8 cellular contexts compared by ENCODE assay signal in genomic region chr2:84459028-84459943, GRCh38. TPM values are rescaled to one million over a fixed set of nuclear protein-coding genes. Genes with fewer than 3 reads are reported as not detected.
DNase-seq lines count a peak whose midpoint lies in the region; ATAC-seq and TF ChIP-seq lines count a peak whose summit lies in the region.

SUCLG1 (minus strand) TSS chr2:84459280; CDS start chr2:84459269, 11 bp downstream.

- H3K4me3 ChIP-seq in RWPE2 (ENCODE audit: severe bottlenecking): peak within 1 kb of the TSS; percentile 76

- H3K36me3 Mint-ChIP-seq in activated T-helper 2 cell treated with anti-CD3 and anti-CD28 coated beads, Interferon-gamma antibody, Interleukin-2, Interleukin-4, amounts not matched to agents 10 μg/mL and 5 μg/mL and 100 μg/mL, durations not matched to agents 14 hours and 24 hours and 36 hours (ENCODE audit: low read depth): peaks cover 7% of the 10 kb centered on the region
- H3K36me3 Mint-ChIP-seq in natural killer cell: no peaks in the 10 kb centered on the region

- peak; percentile 91 for ATAC-seq in RWPE2 (ENCODE audit: low read depth)
- peak; percentile 95 to 98 (median 96) for ATAC-seq in natural killer cell
- peak; percentile 94 for ATAC-seq in stimulated activated naive CD8-positive, alpha-beta T cell treated with anti-CD3 and anti-CD28 coated beads, Interleukin-15, Interleukin-2, amounts not matched to agents 100 U/mL and 50 U/mL, for 24 hours

- TF ChIP-seq CTCF in RWPE2 (IDR thresholded peaks at IDR 0.05; ENCODE audit: poor library complexity, severe bottlenecking) (no peak), natural killer cell (IDR thresholded peaks at IDR 0.05) (no peak)

- peak within 1 kb of the TSS; percentile 96 for H3K27ac Mint-ChIP-seq in activated T-helper 2 cell treated with anti-CD3 and anti-CD28 coated beads, Interferon-gamma antibody, Interleukin-2, Interleukin-4, amounts not matched to agents 10 μg/mL and 5 μg/mL and 100 μg/mL, durations not matched to agents 14 hours and 24 hours and 36 hours
- H3K27ac Mint-ChIP-seq in natural killer cell: peak within 1 kb of the TSS; percentile 97 to 98

- H3K4me1 ChIP-seq in RWPE2 (ENCODE audit: insufficient read depth, poor library complexity, severe bottlenecking): peaks cover 4% of the 10 kb centered on the region

- H3K4me3 Mint-ChIP-seq in activated T-helper 2 cell treated with anti-CD3 and anti-CD28 coated beads, Interferon-gamma antibody, Interleukin-2, Interleukin-4, amounts not matched to agents 10 μg/mL and 5 μg/mL and 100 μg/mL, durations not matched to agents 14 hours and 24 hours and 36 hours (ENCODE audit: low read depth): peak within 1 kb of the TSS; percentile 95
- peak within 1 kb of the TSS; percentile 93 for H3K4me3 Mint-ChIP-seq in natural killer cell

- no peaks in the 10 kb centered on the region for H3K9me3 Mint-ChIP-seq in activated T-helper 2 cell treated with anti-CD3 and anti-CD28 coated beads, Interferon-gamma antibody, Interleukin-2, Interleukin-4, amounts not matched to agents 10 μg/mL and 5 μg/mL and 100 μg/mL, durations not matched to agents 14 hours and 24 hours and 36 hours
- H3K9me3 Mint-ChIP-seq in natural killer cell: no peaks in the 10 kb centered on the region

- intact Hi-C loops in activated T-helper 2 cell treated with anti-CD3 and anti-CD28 coated beads, Interferon-gamma antibody, Interleukin-2, Interleukin-4, amounts not matched to agents 10 μg/mL and 5 μg/mL and 100 μg/mL, durations not matched to agents 14 hours and 24 hours and 36 hours (cut with micrococcal nuclease): no loop called here
- intact Hi-C loops in natural killer cell (cut with micrococcal nuclease): no loop called here

- H3K27me3 Mint-ChIP-seq in activated T-helper 2 cell treated with anti-CD3 and anti-CD28 coated beads, Interferon-gamma antibody, Interleukin-2, Interleukin-4, amounts not matched to agents 10 μg/mL and 5 μg/mL and 100 μg/mL, durations not matched to agents 14 hours and 24 hours and 36 hours (ENCODE audit: low read depth): no peaks in the 10 kb centered on the region
- H3K27me3 Mint-ChIP-seq in natural killer cell (ENCODE audit: low read depth in 2 of 2): peaks cover 0 to 2% of the 10 kb centered on the region in 2 donors

- H3K27me3 ChIP-seq in RWPE2 (ENCODE audit: insufficient read depth, poor library complexity, severe bottlenecking): no peaks in the 10 kb centered on the region

- peak within 1 kb of the TSS; percentile 45 for H3K27ac ChIP-seq in RWPE2 (ENCODE audit: poor library complexity, severe bottlenecking)

- peak; percentile 89 for DNase-seq in EH (ENCODE audit: low read depth)
- peak; percentile 78 for DNase-seq in H4 (ENCODE audit: low spot score)
- peak; percentile 86 for DNase-seq in LoVo (ENCODE audit: low spot score)
- peak; percentile 81 for DNase-seq in RWPE2 (ENCODE audit: low spot score)
- peak; percentile 85 for DNase-seq in activated T-helper 2 cell treated with anti-CD3 and anti-CD28 coated beads, Interferon-gamma antibody, Interleukin-2, Interleukin-4, amounts not matched to agents 10 μg/mL and 5 μg/mL and 100 μg/mL, durations not matched to agents 14 hours and 24 hours and 36 hours (ENCODE audit: low spot score)
- DNase-seq in fibroblast of peridontal ligament (ENCODE audit: extremely low read depth): peak; percentile 83
- DNase-seq in natural killer cell: peak; percentile 84
- peak; percentile 84 for DNase-seq in stimulated activated naive CD8-positive, alpha-beta T cell treated with anti-CD3 and anti-CD28 coated beads, Interleukin-15, Interleukin-2, amounts not matched to agents 100 U/mL and 50 U/mL, for 24 hours

- H3K9me3 ChIP-seq in RWPE2 (ENCODE audit: severe bottlenecking): no peaks in the 10 kb centered on the region

- peaks cover 1% of the 10 kb centered on the region for H3K36me3 ChIP-seq in RWPE2 (ENCODE audit: low read depth)

- H3K4me1 Mint-ChIP-seq in activated T-helper 2 cell treated with anti-CD3 and anti-CD28 coated beads, Interferon-gamma antibody, Interleukin-2, Interleukin-4, amounts not matched to agents 10 μg/mL and 5 μg/mL and 100 μg/mL, durations not matched to agents 14 hours and 24 hours and 36 hours (ENCODE audit: low read depth): peaks cover 33% of the 10 kb centered on the region
- peaks cover 46 to 47% of the 10 kb centered on the region in 2 donors for H3K4me1 Mint-ChIP-seq in natural killer cell

RNA-seq across cellular contexts. Expression of gene SUCLG1, which starts in this region (rescaled TPM):
- 86.6 and 91.8 TPM in 2 replicates for total RNA-seq in H4 (2014; rRNA removed; shearing (Covaris generic))
- 65.3 and 69.5 TPM in 2 replicates for total RNA-seq in activated T-helper 2 cell treated with anti-CD3 and anti-CD28 coated beads, Interferon-gamma antibody, Interleukin-2, Interleukin-4, amounts not matched to agents 10 μg/mL and 5 μg/mL and 100 μg/mL, durations not matched to agents 14 hours and 24 hours and 36 hours
- 10 to 100 TPM; 53.0 to 61.7 (median 54.6) TPM for total RNA-seq in natural killer cell

Comparison
In these comparisons a context has a peak if more than half of its experiments do, and no peak if none do; other contexts are left out.
1. Peak in every context shown above with its lines: DNase-seq, ATAC-seq, H3K4me3 ChIP-seq and H3K27ac ChIP-seq.